In the genomic region with DNA sequence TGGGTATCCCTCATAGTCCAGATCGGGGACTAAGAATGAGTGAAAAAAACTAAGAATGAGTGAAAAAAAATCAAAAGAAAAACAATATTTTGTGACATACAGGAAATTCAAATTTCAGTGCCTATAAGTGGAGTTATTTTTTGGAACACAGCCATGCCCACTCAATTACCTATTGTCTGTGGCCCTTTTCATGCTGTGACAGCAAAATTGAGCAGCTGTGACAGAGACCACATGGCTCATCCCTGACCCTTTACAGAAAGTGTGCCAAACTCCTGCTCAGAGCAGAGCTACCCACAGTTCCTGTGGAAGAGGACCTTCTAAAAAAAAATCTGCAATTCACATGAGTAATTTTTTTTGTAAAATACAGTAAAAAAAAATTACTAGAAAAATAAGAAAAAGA, we compare ENCODE assay signal across 30 cellular contexts. TPM values are rescaled to one million over a fixed set of nuclear protein-coding genes. Genes with fewer than 3 reads are reported as not detected.
DNase-seq lines count a peak whose midpoint lies in the region; ATAC-seq and TF ChIP-seq lines count a peak whose summit lies in the region.
"Had no signal": no experiment of that assay in that cellular context is flagged by ENCODE, and none has a peak within 500 bp of the region (broad histone marks: within the 10 kb centered on the region; RNA-seq: fewer than 3 reads in every experiment).

No MANE protein-coding gene starts in this region.

- no peaks in the 10 kb centered on the region for H3K9me3 ChIP-seq in sigmoid colon
- H3K9me3 ChIP-seq: esophagus muscularis mucosa, SJCRH30, upper lobe of left lung had no signal

- no peaks in the 10 kb centered on the region for H3K27me3 Mint-ChIP-seq in stimulated activated memory B cell treated with anti-CD40 and anti-IgM and Interleukin-4, amounts not matched to agents 10 μg/mL and 1 μg/mL and 100 μg/mL, for 72 hours

- peak; percentile 40 for DNase-seq in NCI-H345 (lab: John Stamatoyannopoulos, UW)
- no peak for DNase-seq in NCI-H345 treated with DMSO at 0.1 percent for 48 hours (lab: John Stamatoyannopoulos, UW; ENCODE audit: unreplicated experiment)
- DNase-seq in NCI-H1105 (lab: John Stamatoyannopoulos, UW), result peak; percentile 12
- DNase-seq in RPMI8226, result peak; percentile 92
- DNase-seq in SKM-1 treated with dmso at 0.1 percent for 144 hours (lab: John Stamatoyannopoulos, UW; ENCODE audit: unreplicated experiment), result no peak
- no peak for DNase-seq in sigmoid colon
- no peak for DNase-seq in cerebellum (ENCODE audit: low spot score)
- DNase-seq: activated CD4-positive, alpha-beta T cell treated with anti-CD3 and anti-CD28 coated beads for 4 hours; activated naive CD4-positive, alpha-beta T cell treated with Interleukin-2 at 50 U/mL for 16 hours; activated T-cell treated with anti-CD3 and anti-CD28 coated beads, Interleukin-2, amount 50 U/mL, for 48 hours; brain microvascular endothelial cell; DMS79 treated with DMSO at 0.1 percent for 48 hours; endodermal cell; foreskin melanocyte; Kasumi-1; naive thymus-derived CD4-positive, alpha-beta T cell; NCI-H446; stimulated activated CD4-positive, alpha-beta T cell treated with anti-CD3 and anti-CD28 coated beads, Interleukin-2, amount 100 ng/mL, for 24 hours; substantia nigra; upper lobe of left lung had no signal

- peaks cover 0 to 6% (median 0%) of the 10 kb centered on the region in 4 donors for H3K4me1 ChIP-seq in sigmoid colon
- H3K4me1 ChIP-seq: esophagus muscularis mucosa, SJCRH30, upper lobe of left lung had no signal

- H3K27ac Mint-ChIP-seq in stimulated activated memory B cell treated with anti-CD40 and anti-IgM and Interleukin-4, amounts not matched to agents 10 μg/mL and 1 μg/mL and 100 μg/mL, for 72 hours, result peak overlapping the region; percentile 78
- H3K27ac Mint-ChIP-seq: endodermal cell; T-helper 1 cell treated with Interleukin-12 subunit alpha and Interleukin-12 subunit beta and Interleukin-4 antibody, amounts not matched to agents 30 μg/mL and 1 μg/mL, for 36 hours had no signal

- no peak overlapping the region for H3K27ac ChIP-seq in sigmoid colon
- H3K27ac ChIP-seq: brain microvascular endothelial cell, esophagus muscularis mucosa, SJCRH30, skin epidermis, upper lobe of left lung had no signal

- H3K4me3 Mint-ChIP-seq in stimulated activated memory B cell treated with anti-CD40 and anti-IgM and Interleukin-4, amounts not matched to agents 10 μg/mL and 1 μg/mL and 100 μg/mL, for 72 hours, result no peak overlapping the region
- H3K4me3 Mint-ChIP-seq: endodermal cell; naive thymus-derived CD4-positive, alpha-beta T cell; T-helper 1 cell treated with Interleukin-12 subunit alpha and Interleukin-12 subunit beta and Interleukin-4 antibody, amounts not matched to agents 30 μg/mL and 1 μg/mL, for 36 hours had no signal

- no peak for TF ChIP-seq EP300 in sigmoid colon (IDR thresholded peaks at IDR 0.05)

- ATAC-seq in stimulated activated memory B cell treated with anti-CD40 and anti-IgM and Interleukin-4, amounts not matched to agents 10 μg/mL and 1 μg/mL and 100 μg/mL, for 72 hours, result no peak
- ATAC-seq: left lobe of liver; naive thymus-derived CD4-positive, alpha-beta T cell; Panc1 had no signal

- peaks cover 43% of the 10 kb centered on the region for H3K4me1 Mint-ChIP-seq in stimulated activated memory B cell treated with anti-CD40 and anti-IgM and Interleukin-4, amounts not matched to agents 10 μg/mL and 1 μg/mL and 100 μg/mL, for 72 hours
- H3K4me1 Mint-ChIP-seq: endodermal cell had no signal

- WGBS in sigmoid colon, 2 donors, result 83 to 88% methylated on average over 1 of the region's 1 CpG

- no peak for TF ChIP-seq POLR2A in sigmoid colon (IDR thresholded peaks at IDR 0.05)

- H3K9me3 Mint-ChIP-seq in stimulated activated memory B cell treated with anti-CD40 and anti-IgM and Interleukin-4, amounts not matched to agents 10 μg/mL and 1 μg/mL and 100 μg/mL, for 72 hours, result no peaks in the 10 kb centered on the region
- H3K9me3 Mint-ChIP-seq: endodermal cell; naive thymus-derived CD4-positive, alpha-beta T cell; T-helper 1 cell treated with Interleukin-12 subunit alpha and Interleukin-12 subunit beta and Interleukin-4 antibody, amounts not matched to agents 30 μg/mL and 1 μg/mL, for 36 hours had no signal

- no peak for TF ChIP-seq CTCF in sigmoid colon (IDR thresholded peaks at IDR 0.05)

- no peak overlapping the region for H3K4me3 ChIP-seq in sigmoid colon
- H3K4me3 ChIP-seq: esophagus muscularis mucosa, SJCRH30, skin epidermis, upper lobe of left lung had no signal

- no peaks in the 10 kb centered on the region for H3K36me3 ChIP-seq in sigmoid colon
- H3K36me3 ChIP-seq: brain microvascular endothelial cell, esophagus muscularis mucosa, SJCRH30, upper lobe of left lung had no signal

- H3K27me3 ChIP-seq in sigmoid colon, result no peaks in the 10 kb centered on the region
- H3K27me3 ChIP-seq: upper lobe of left lung had no signal

- no peaks in the 10 kb centered on the region for H3K36me3 Mint-ChIP-seq in stimulated activated memory B cell treated with anti-CD40 and anti-IgM and Interleukin-4, amounts not matched to agents 10 μg/mL and 1 μg/mL and 100 μg/mL, for 72 hours
- H3K36me3 Mint-ChIP-seq: naive thymus-derived CD4-positive, alpha-beta T cell had no signal

- intact Hi-C loops in sigmoid colon (cut with DNase I), result no loop called here

RNA-seq across cellular contexts. Expression of a gene that starts 1.4 kb away (rescaled TPM):
- total RNA-seq in sigmoid colon, result not detected
- under 1 TPM in 1 of 3 donors, not detected in 2; 0.20 TPM for polyA plus RNA-seq in sigmoid colon
- total RNA-seq in cerebellum, result not detected
- total RNA-seq: endodermal cell; esophagus muscularis mucosa; left lobe of liver; mesenteric fat pad; naive thymus-derived CD4-positive, alpha-beta T cell; osteoblast; SJCRH30; upper lobe of left lung had no signal
- polyA plus RNA-seq: BJ; naive thymus-derived CD4-positive, alpha-beta T cell had no signal

RNA-seq across cellular contexts. Expression of a gene that starts 50.3 kb away (rescaled TPM):
- total RNA-seq in sigmoid colon (1 to 10 TPM in 3 of 4 donors, under 1 TPM in 1; 0.36 to 3.5 (median 2.0) TPM), cerebellum (0.54 TPM)
- 1 to 10 TPM in 2 of 3 donors, under 1 TPM in 1; 0.74 to 6.0 (median 1.8) TPM for polyA plus RNA-seq in sigmoid colon
- total RNA-seq: endodermal cell, SJCRH30 had no signal
- polyA plus RNA-seq: naive thymus-derived CD4-positive, alpha-beta T cell had no signal

Comparison
In these comparisons a context has a peak if more than half of its experiments do, and no peak if none do; other contexts are left out.
1. DNase-seq: peak in NCI-H345 (single experiment), NCI-H1105 (single experiment) and RPMI8226 (single experiment); none in NCI-H345 treated with DMSO at 0.1 percent for 48 hours (single experiment), SKM-1 treated with dmso at 0.1 percent for 144 hours (single experiment), sigmoid colon (single experiment) and cerebellum (single experiment).